ENCODE assay signal across 8 cellular contexts in genomic region chr2:157837851-157838441, GRCh38. TPM values are rescaled to one million over a fixed set of nuclear protein-coding genes. Genes with fewer than 3 reads are reported as not detected.
DNase-seq lines count a peak whose midpoint lies in the region; ATAC-seq and TF ChIP-seq lines count a peak whose summit lies in the region.

No MANE protein-coding gene starts in this region.

- peak overlapping the region; percentile 97 for H3K27ac ChIP-seq in AG04450 (ENCODE audit: low read depth, low read length)
- H3K27ac ChIP-seq in thoracic aorta: peak overlapping the region; percentile 60 to 78
- H3K27ac ChIP-seq in OCI-LY7 (ENCODE audit: low read depth, low read length, poor library complexity, severe bottlenecking): no peak overlapping the region

- H3K4me2 ChIP-seq in Loucy (ENCODE audit: low read depth, low read length, poor library complexity, severe bottlenecking): peak overlapping the region; percentile 43
- no peak overlapping the region for H3K4me2 ChIP-seq in OCI-LY7 (ENCODE audit: low read length)

- H3K27me3 ChIP-seq in AG04450 (ENCODE audit: control insufficient read depth, insufficient read depth, low read length): no peaks in the 10 kb centered on the region
- no peaks in the 10 kb centered on the region for H3K27me3 ChIP-seq in Loucy (ENCODE audit: insufficient read depth, low read length, poor library complexity, severe bottlenecking)
- no peaks in the 10 kb centered on the region for H3K27me3 ChIP-seq in thoracic aorta (replicated peaks; ENCODE audit: insufficient read depth)

- H2AFZ ChIP-seq in Loucy (ENCODE audit: low read length) (no peak overlapping the region; the same call in 1 of the 2 replicates), OCI-LY7 (ENCODE audit: low read length) (no peak overlapping the region)

- H3K36me3 ChIP-seq in Loucy (ENCODE audit: insufficient read depth, low read length): no peaks in the 10 kb centered on the region
- no peaks in the 10 kb centered on the region for H3K36me3 ChIP-seq in thoracic aorta
- H3K36me3 ChIP-seq in OCI-LY7 (ENCODE audit: insufficient read depth, low read length): no peaks in the 10 kb centered on the region

- DNase-seq in AG04450 (ENCODE audit: low read depth, low spot score) (no peak), amygdala (lab: John Stamatoyannopoulos, UW) (peak in 41 of 56 donors; percentile 2 to 67 (median 19)), left colon (peak in 1 of 2 donors; percentile 10), thoracic aorta (ENCODE audit: low spot score) (no peak), OCI-LY7 (ENCODE audit: low spot score) (no peak)
- no peak for DNase-seq in stimulated activated CD4-positive, alpha-beta T cell treated with anti-CD3 and anti-CD28 coated beads, Interleukin-2, amount 100 ng/mL, for 24 hours

- BruUV-seq in OCI-LY7 (replicated peaks; lab: Mats Ljungman, UMichigan): no TSS peak

- CTCF ChIA-PET in AG04450 (lab: Charles Lee) (interaction anchor here (0.6 kb wide), 1 partner anchor 11 kb away, joined by 10 read pairs; no protein-coding TSS in a partner anchor), OCI-LY7 (lab: Charles Lee; ENCODE audit: unreplicated experiment) (no interaction called here)

- TF ChIP-seq CTCF in AG04450 (IDR thresholded peaks at IDR 0.05; ENCODE audit: low read depth, low read length) (no peak), Loucy (conservative IDR thresholded peaks at IDR 0.05; ENCODE audit: low read length) (no peak), thoracic aorta (IDR thresholded peaks at IDR 0.05) (no peak), OCI-LY7 (conservative IDR thresholded peaks at IDR 0.05; ENCODE audit: low read length) (no peak)

- no peaks in the 10 kb centered on the region for H3K9me3 ChIP-seq in AG04450 (ENCODE audit: control insufficient read depth, insufficient read depth, low read length)
- no peaks in the 10 kb centered on the region for H3K9me3 ChIP-seq in Loucy (ENCODE audit: insufficient read depth, low read depth, low read length)
- H3K9me3 ChIP-seq in thoracic aorta: no peaks in the 10 kb centered on the region
- no peaks in the 10 kb centered on the region for H3K9me3 ChIP-seq in OCI-LY7 (ENCODE audit: low read length)

- no peaks in the 10 kb centered on the region for H3K9me2 ChIP-seq in Loucy (replicated peaks; ENCODE audit: low read depth, low read length)
- no peaks in the 10 kb centered on the region for H3K9me2 ChIP-seq in OCI-LY7 (ENCODE audit: insufficient read depth, low read length)

- POLR2A ChIA-PET in AG04450 (lab: Yijun Ruan, JAX): interaction anchor here (1.9 kb wide), 1 partner anchor 38 kb away, joined by 10 read pairs; the partner anchor contains the start of gene ACVR1
- POLR2A ChIA-PET in OCI-LY7 (lab: Charles Lee): no interaction called here

- ATAC-seq in left colon (peak; percentile 47), thoracic aorta (ENCODE audit: insufficient number of reproducible peaks, low FRiP score, low read depth) (no peak), HG03439 (IDR thresholded peaks at IDR 0.05; ENCODE audit: unreplicated experiment) (no peak)

- H3K79me2 ChIP-seq in Loucy (ENCODE audit: insufficient read depth, low read length): no peaks in the 10 kb centered on the region
- H3K79me2 ChIP-seq in OCI-LY7 (ENCODE audit: insufficient read depth, low read depth, low read length): no peaks in the 10 kb centered on the region

- intact Hi-C loops in left colon (cut with DNase I, micrococcal nuclease): no loop called here
- intact Hi-C loops in OCI-LY7 (cut with micrococcal nuclease; ENCODE audit: unreplicated experiment): no loop called here

- H3K4me1 ChIP-seq in Loucy (ENCODE audit: insufficient read depth, low read length, poor library complexity, severe bottlenecking) (peaks cover 33% of the 10 kb centered on the region), thoracic aorta (ENCODE audit: control insufficient read depth in 1 of 2, low read depth in 2 of 2) (peaks cover 54 to 74% of the 10 kb centered on the region in 2 donors), OCI-LY7 (ENCODE audit: insufficient read depth, low read length, poor library complexity, severe bottlenecking) (no peaks in the 10 kb centered on the region)

- H4K20me1 ChIP-seq in Loucy (ENCODE audit: insufficient read depth, low read length, poor library complexity, severe bottlenecking): no peaks in the 10 kb centered on the region
- H4K20me1 ChIP-seq in OCI-LY7 (ENCODE audit: insufficient read depth, low read length): no peaks in the 10 kb centered on the region

- H3K4me3 ChIP-seq in AG04450 (ENCODE audit: low read depth, low read length) (peak overlapping the region; percentile 55), Loucy (ENCODE audit: low read length, poor library complexity, severe bottlenecking) (no peak overlapping the region), thoracic aorta (peak overlapping the region; percentile 66), OCI-LY7 (ENCODE audit: low read depth, low read length, poor library complexity, severe bottlenecking) (no peak overlapping the region)

- H3K9ac ChIP-seq in Loucy (ENCODE audit: low read depth, low read length, poor library complexity, severe bottlenecking): peak overlapping the region; percentile 6

- no peaks in the 10 kb centered on the region for H3F3A ChIP-seq in Loucy (ENCODE audit: low read depth)

RNA-seq across cellular contexts. Expression of gene ACVR1, which starts 38.2 kb away (rescaled TPM):
- 50.6 and 53.0 TPM in 2 replicates for polyA plus RNA-seq in AG04450 (2011; rRNA removed)
- 49.6 and 58.3 TPM in 2 replicates for polyA minus RNA-seq in AG04450 (2011; rRNA and poly(A)+ RNA removed)
- total RNA-seq in left colon: 10 to 100 TPM; 13.6 to 19.1 TPM
- 10 to 100 TPM; 25.0 to 35.0 TPM for total RNA-seq in thoracic aorta
- total RNA-seq in OCI-LY7 (2014; rRNA removed; shearing (Covaris generic)): 0.13 and 1.6 TPM in 2 replicates
- 2.7 and 3.9 TPM in 2 replicates for total RNA-seq in OCI-LY7 (2022)

Comparison
In these comparisons a context has a peak if more than half of its experiments do, and no peak if none do; other contexts are left out.
1. DNase-seq: peak in amygdala (41 of 56); none in AG04450 (single experiment), thoracic aorta (single experiment), OCI-LY7 (single experiment) and stimulated activated CD4-positive, alpha-beta T cell treated with anti-CD3 and anti-CD28 coated beads, Interleukin-2, amount 100 ng/mL, for 24 hours (0 of 2).
2. H3K4me3 ChIP-seq: peak in AG04450 (single experiment) and thoracic aorta (single experiment); none in Loucy (single experiment) and OCI-LY7 (single experiment).